In genomic region chr3:140341817-140342403, GRCh38 we compare ENCODE assay signal across 30 cellular contexts.
DNase-seq lines count a peak whose midpoint lies in the region; ATAC-seq and TF ChIP-seq lines count a peak whose summit lies in the region.
"Had no signal": no experiment of that assay in that cellular context is flagged by ENCODE, and none has a peak within 500 bp of the region (broad histone marks: within the 10 kb centered on the region; RNA-seq: fewer than 3 reads in every experiment).

No MANE protein-coding gene starts in this region.

- H3T11ph ChIP-seq in H9 (ENCODE audit: low read length): no peak overlapping the region

- H4K5ac ChIP-seq in H9 (ENCODE audit: insufficient read length, low read depth, low read length): no peak overlapping the region

- H2AFZ ChIP-seq in H9 (ENCODE audit: low read length): no peak overlapping the region

- peaks cover 0 to 4% (median 0%) of the 10 kb centered on the region in 3 experiments; a peak in 1 of 7 replicates for H3K36me3 Mint-ChIP-seq in H9 (ENCODE audit: insufficient read depth in 1 of 3, low read depth in 3 of 3)
- H3K36me3 Mint-ChIP-seq: stimulated activated memory B cell treated with anti-CD40 and anti-IgM and Interleukin-4, amounts not matched to agents 10 μg/mL and 1 μg/mL and 100 μg/mL, for 72 hours had no signal

- TF ChIP-seq CTCF in H9 (conservative IDR thresholded peaks at IDR 0.05): no peak
- no peak for TF ChIP-seq CTCF in upper lobe of right lung (IDR thresholded peaks at IDR 0.05)

- H4K20me1 ChIP-seq in H9 (ENCODE audit: control insufficient read depth, insufficient read depth, insufficient read length): no peaks in the 10 kb centered on the region

- no peak overlapping the region for H3K9ac ChIP-seq in H9 (ENCODE audit: extremely low read depth, insufficient read length, low read length)

- no peak overlapping the region for H4K91ac ChIP-seq in H9 (ENCODE audit: insufficient read length, low read depth, low read length)

- no peak overlapping the region for H2BK12ac ChIP-seq in H9 (ENCODE audit: insufficient read length, low read depth, low read length)

- H3K9me3 Mint-ChIP-seq in H9: no peaks in the 10 kb centered on the region
- H3K9me3 Mint-ChIP-seq: activated CD4-positive, alpha-beta T cell treated with anti-CD3 and anti-CD28 coated beads, Interleukin-2, amount 10 ng/mL, durations not matched to agents 24 days and 14 days; activated T-cell treated with anti-CD3 and anti-CD28 coated beads, Interleukin-2, amount 50 U/mL, for 72 hours; nephron progenitor cell; stimulated activated memory B cell treated with anti-CD40 and anti-IgM and Interleukin-4, amounts not matched to agents 10 μg/mL and 1 μg/mL and 100 μg/mL, for 72 hours had no signal

- H3K4me1 Mint-ChIP-seq in H9: peaks cover 38 to 48% of the 10 kb centered on the region in 2 experiments
- H3K4me1 Mint-ChIP-seq: activated CD4-positive, alpha-beta T cell treated with anti-CD3 and anti-CD28 coated beads, Interleukin-2, amount 10 ng/mL, durations not matched to agents 24 days and 14 days; stimulated activated memory B cell treated with anti-CD40 and anti-IgM and Interleukin-4, amounts not matched to agents 10 μg/mL and 1 μg/mL and 100 μg/mL, for 72 hours had no signal

- no peak overlapping the region for H3K4ac ChIP-seq in H9 (ENCODE audit: low read depth, low read length)

- H3K23ac ChIP-seq in H9 (ENCODE audit: insufficient read length, low read depth, low read length): no peak overlapping the region

- no peak overlapping the region for H3K18ac ChIP-seq in H9 (ENCODE audit: insufficient read length, low read depth, low read length)

- no peaks in the 10 kb centered on the region for H3K79me1 ChIP-seq in H9 (ENCODE audit: insufficient read depth, low read depth, low read length, poor library complexity, severe bottlenecking)

- H3K27me3 ChIP-seq in H9 (ENCODE audit: insufficient read depth, low read length): no peaks in the 10 kb centered on the region
- no peaks in the 10 kb centered on the region for H3K27me3 ChIP-seq in upper lobe of right lung
- H3K27me3 ChIP-seq: BE2C, breast epithelium, heart right ventricle, pancreas, suprapubic skin, vagina had no signal

- H3K14ac ChIP-seq in H9 (ENCODE audit: insufficient read depth, low read length): no peak overlapping the region

- H4K8ac ChIP-seq in H9 (replicated peaks; ENCODE audit: insufficient read length, low read depth, low read length): no peak overlapping the region

- no peak overlapping the region for H2AK5ac ChIP-seq in H9 (ENCODE audit: insufficient read length, low read length)

- peaks cover 1% of the 10 kb centered on the region for H3K27me3 Mint-ChIP-seq in H9 (ENCODE audit: low read depth)
- H3K27me3 Mint-ChIP-seq: activated CD4-positive, alpha-beta T cell treated with anti-CD3 and anti-CD28 coated beads, Interleukin-2, amount 10 ng/mL, durations not matched to agents 24 days and 14 days; stimulated activated memory B cell treated with anti-CD40 and anti-IgM and Interleukin-4, amounts not matched to agents 10 μg/mL and 1 μg/mL and 100 μg/mL, for 72 hours had no signal

- H3K4me1 ChIP-seq in H9 (ENCODE audit: insufficient read depth, low read length) (peaks cover 14% of the 10 kb centered on the region), upper lobe of right lung (no peaks in the 10 kb centered on the region)
- H3K4me1 ChIP-seq: BE2C, breast epithelium, Caco-2, heart right ventricle, pancreas, suprapubic skin, vagina had no signal

- WGBS in H9 (ENCODE audit: extremely low coverage, insufficient read length, low lambda C conversion rate): no CpG with 5 or more reads among the region's 5 CpGs

- no peak overlapping the region for H3K56ac ChIP-seq in H9 (ENCODE audit: insufficient read length, low read depth, low read length)

- H2BK120ac ChIP-seq in H9 (ENCODE audit: low read depth, low read length, poor library complexity, severe bottlenecking): no peak overlapping the region

- intact Hi-C loops in upper lobe of right lung (cut with DNase I): no loop called here

- H3K27ac Mint-ChIP-seq in H9: peak overlapping the region; percentile 72 to 90 (median 77); a peak in 6 of 7 replicates
- H3K27ac Mint-ChIP-seq: activated CD4-positive, alpha-beta T cell treated with anti-CD3 and anti-CD28 coated beads, Interleukin-2, amount 10 ng/mL, durations not matched to agents 24 days and 14 days; activated T-cell treated with anti-CD3 and anti-CD28 coated beads, Interleukin-2, amount 50 U/mL, for 72 hours; HFFc6; stimulated activated memory B cell treated with anti-CD40 and anti-IgM and Interleukin-4, amounts not matched to agents 10 μg/mL and 1 μg/mL and 100 μg/mL, for 72 hours had no signal

- H3K4me3 ChIP-seq in upper lobe of right lung: no peak overlapping the region
- H3K4me3 ChIP-seq: breast epithelium, heart right ventricle, K562, lung, pancreas, suprapubic skin, vagina had no signal

- peak overlapping the region; percentile 81 for H3K27ac ChIP-seq in H9 (ENCODE audit: insufficient read length, low read depth, low read length)
- no peak overlapping the region for H3K27ac ChIP-seq in upper lobe of right lung
- H3K27ac ChIP-seq: breast epithelium, heart right ventricle, pancreas, suprapubic skin, vagina had no signal

- H3K79me2 ChIP-seq in H9 (ENCODE audit: insufficient read depth, low read length): no peaks in the 10 kb centered on the region

- DNase-seq in COLO668 (lab: John Stamatoyannopoulos, UW; ENCODE audit: unreplicated experiment): peak; percentile 27
- peak; percentile 74 for DNase-seq in H9
- peak; percentile 70 for DNase-seq in NCI-H2171 (lab: John Stamatoyannopoulos, UW)
- peak; percentile 88 for DNase-seq in iPS DF 19.7 (ENCODE audit: low read depth, low spot score)
- no peak for DNase-seq in NOMO-1 treated with DMSO at 0.1 percent for 48 hours (lab: John Stamatoyannopoulos, UW; ENCODE audit: unreplicated experiment)
- DNase-seq in upper lobe of right lung: no peak
- DNase-seq in activated CD4-positive, CD25-positive, alpha-beta regulatory T cell (lab: John Stamatoyannopoulos, UW): no peak
- DNase-seq: activated CD4-positive, alpha-beta T cell treated with anti-CD3 and anti-CD28 coated beads, Interleukin-2, amount 10 ng/mL, durations not matched to agents 24 days and 14 days; activated naive CD4-positive, alpha-beta T cell treated with Interleukin-2 at 50 U/mL for 16 hours; activated T-cell treated with anti-CD3 and anti-CD28 coated beads, Interleukin-2, amount 50 U/mL, for 72 hours; Caco-2; effector CD4-positive, alpha-beta T cell; erythroblast; foreskin fibroblast; heart right ventricle; HFFc6; kidney; NCI-H526; pancreas; stimulated activated CD4-positive, alpha-beta T cell treated with anti-CD3 and anti-CD28 coated beads, Interleukin-2, amount 100 ng/mL, for 48 hours had no signal

- no peak overlapping the region for H2BK20ac ChIP-seq in H9 (ENCODE audit: low read depth, low read length, poor library complexity, severe bottlenecking)

- H3K23me2 ChIP-seq in H9 (ENCODE audit: insufficient read length, low read depth, low read length, poor library complexity, severe bottlenecking): no peaks in the 10 kb centered on the region

- H3K9me3 ChIP-seq in H9 (ENCODE audit: control insufficient read depth, low read depth, low read length) (no peaks in the 10 kb centered on the region), upper lobe of right lung (no peaks in the 10 kb centered on the region)
- H3K9me3 ChIP-seq: BE2C, Caco-2, pancreas, suprapubic skin, vagina had no signal

- no peak overlapping the region for H2BK15ac ChIP-seq in H9 (ENCODE audit: low read depth, low read length)

- H3K36me3 ChIP-seq in upper lobe of right lung: no peaks in the 10 kb centered on the region
- H3K36me3 ChIP-seq: BE2C, breast epithelium, heart right ventricle, pancreas, suprapubic skin, vagina had no signal

- no peak overlapping the region; a peak in 1 of 5 replicates for H3K4me3 Mint-ChIP-seq in H9
- H3K4me3 Mint-ChIP-seq: activated CD4-positive, alpha-beta T cell treated with anti-CD3 and anti-CD28 coated beads, Interleukin-2, amount 10 ng/mL, durations not matched to agents 24 days and 14 days; activated T-cell treated with anti-CD3 and anti-CD28 coated beads, Interleukin-2, amount 50 U/mL, for 72 hours; HFFc6; nephron progenitor cell; stimulated activated memory B cell treated with anti-CD40 and anti-IgM and Interleukin-4, amounts not matched to agents 10 μg/mL and 1 μg/mL and 100 μg/mL, for 72 hours had no signal

- no peak overlapping the region for H3K4me2 ChIP-seq in H9 (ENCODE audit: insufficient read depth, insufficient read length, low read length)

- ATAC-seq in upper lobe of right lung: no peak
- ATAC-seq in esophagus mucosa: no peak
- ATAC-seq: activated T-cell treated with anti-CD3 and anti-CD28 coated beads, Interleukin-2, amount 50 U/mL, for 72 hours; K562; pancreas; SK-N-SH treated with all-trans-retinoic acid at 6 μM for 48 hours; stimulated activated memory B cell treated with anti-CD40 and anti-IgM and Interleukin-4, amounts not matched to agents 10 μg/mL and 1 μg/mL and 100 μg/mL, for 72 hours had no signal

- H2BK5ac ChIP-seq in H9 (ENCODE audit: insufficient read length, low read length): no peak overlapping the region

Comparison
In these comparisons a context has a peak if more than half of its experiments do, and no peak if none do; other contexts are left out.
1. DNase-seq: peak in COLO668 (single experiment), H9 (single experiment), NCI-H2171 (single experiment) and iPS DF 19.7 (single experiment); none in NOMO-1 treated with DMSO at 0.1 percent for 48 hours (single experiment), upper lobe of right lung (single experiment) and activated CD4-positive, CD25-positive, alpha-beta regulatory T cell (0 of 4).